Comparison of ENCODE assay signal across 9 cellular contexts in genomic region chr16:10965440-10966039, GRCh38. TPM values are rescaled to one million over a fixed set of nuclear protein-coding genes. Genes with fewer than 3 reads are reported as not detected.
DNase-seq lines count a peak whose midpoint lies in the region; ATAC-seq, FAIRE-seq and TF ChIP-seq lines count a peak whose summit lies in the region.
"Had no signal": no experiment of that assay in that cellular context is flagged by ENCODE, and none has a peak within 500 bp of the region (broad histone marks: within the 10 kb centered on the region; RNA-seq: fewer than 3 reads in every experiment).

No MANE protein-coding gene starts in this region.

- peaks cover 0 to 59% (median 9%) of the 10 kb centered on the region in 9 donors for H3K36me3 ChIP-seq in heart right ventricle

- peaks cover 3% of the 10 kb centered on the region for H3K9me3 Mint-ChIP-seq in activated naive CD8-positive, alpha-beta T cell (ENCODE audit: low read depth)

- peak; percentile 81 for ATAC-seq in GM18511 (IDR thresholded peaks at IDR 0.05; ENCODE audit: unreplicated experiment)
- peak; percentile 53 for ATAC-seq in GM19468 (IDR thresholded peaks at IDR 0.05; ENCODE audit: extremely low read depth, unreplicated experiment)
- peak; percentile 69 for ATAC-seq in HG03175 (IDR thresholded peaks at IDR 0.05; ENCODE audit: unreplicated experiment)
- no peak for ATAC-seq in heart right ventricle

- no peaks in the 10 kb centered on the region for H3K27me3 Mint-ChIP-seq in activated naive CD8-positive, alpha-beta T cell

- H3K4me1 ChIP-seq in heart right ventricle: peaks cover 4 to 40% (median 19%) of the 10 kb centered on the region in 9 donors

- H3K27ac Mint-ChIP-seq in activated naive CD8-positive, alpha-beta T cell: peak overlapping the region; percentile 78

- DNase-seq in GDM1 (lab: John Stamatoyannopoulos, UW) (no peak), RCC 7860 (ENCODE audit: low spot score) (no peak), heart right ventricle (no peak), NCI-H1105 (lab: John Stamatoyannopoulos, UW) (no peak)
- DNase-seq: NCI-H69 had no signal

- H3K9me3 ChIP-seq in heart right ventricle: no peaks in the 10 kb centered on the region

- peak overlapping the region; percentile 31 for H3K4me3 Mint-ChIP-seq in activated naive CD8-positive, alpha-beta T cell

- H3K27me3 ChIP-seq in heart right ventricle: no peaks in the 10 kb centered on the region

- WGBS in heart right ventricle, 2 donors: 90% methylated on average over 6 of the region's 6 CpGs

- TF ChIP-seq CTCF in heart right ventricle (IDR thresholded peaks at IDR 0.05): no peak

- FAIRE-seq in RCC 7860 (lab: Jason Lieb, UNC): no peak

- peaks cover 44% of the 10 kb centered on the region for H3K4me1 Mint-ChIP-seq in activated naive CD8-positive, alpha-beta T cell (ENCODE audit: low read depth)

- H3K27ac ChIP-seq in heart right ventricle: no peak overlapping the region

- no peak overlapping the region for H3K4me3 ChIP-seq in heart right ventricle

- intact Hi-C loops in heart right ventricle (cut with DNase I): loop anchor here in 7 of 10 donors (2.0 to 10.0 kb wide), 8 partner anchors 291 to 759 kb away; partner anchors contain the start of gene SOCS1 (in 2 of the 7)

- H3K36me3 Mint-ChIP-seq in activated naive CD8-positive, alpha-beta T cell: peaks cover 17% of the 10 kb centered on the region

RNA-seq across cellular contexts. Expression of gene CLEC16A, which starts 21.2 kb away (rescaled TPM):
- total RNA-seq in heart right ventricle: 10 to 100 TPM; 17.2 to 30.8 (median 23.2) TPM
- polyA plus RNA-seq in heart right ventricle: 10 to 100 TPM; 12.1 to 16.7 TPM

RNA-seq across cellular contexts. Expression of gene DEXI, which starts 23.3 kb away (rescaled TPM):
- 100 to 1,000 TPM in 4 of 10 donors, 10 to 100 TPM in 6; 68.8 to 109 (median 81.6) TPM for total RNA-seq in heart right ventricle
- polyA plus RNA-seq in heart right ventricle: 100 to 1,000 TPM in 1 of 2 donors, 10 to 100 TPM in 1; 91.4 to 104 TPM

Comparison
In these comparisons a context has a peak if more than half of its experiments do, and no peak if none do; other contexts are left out.
1. ATAC-seq: peak in GM18511 (single experiment), GM19468 (single experiment) and HG03175 (single experiment); none in heart right ventricle (0 of 8).